ENCODE assay signal across 15 cellular contexts in the genomic region with DNA sequence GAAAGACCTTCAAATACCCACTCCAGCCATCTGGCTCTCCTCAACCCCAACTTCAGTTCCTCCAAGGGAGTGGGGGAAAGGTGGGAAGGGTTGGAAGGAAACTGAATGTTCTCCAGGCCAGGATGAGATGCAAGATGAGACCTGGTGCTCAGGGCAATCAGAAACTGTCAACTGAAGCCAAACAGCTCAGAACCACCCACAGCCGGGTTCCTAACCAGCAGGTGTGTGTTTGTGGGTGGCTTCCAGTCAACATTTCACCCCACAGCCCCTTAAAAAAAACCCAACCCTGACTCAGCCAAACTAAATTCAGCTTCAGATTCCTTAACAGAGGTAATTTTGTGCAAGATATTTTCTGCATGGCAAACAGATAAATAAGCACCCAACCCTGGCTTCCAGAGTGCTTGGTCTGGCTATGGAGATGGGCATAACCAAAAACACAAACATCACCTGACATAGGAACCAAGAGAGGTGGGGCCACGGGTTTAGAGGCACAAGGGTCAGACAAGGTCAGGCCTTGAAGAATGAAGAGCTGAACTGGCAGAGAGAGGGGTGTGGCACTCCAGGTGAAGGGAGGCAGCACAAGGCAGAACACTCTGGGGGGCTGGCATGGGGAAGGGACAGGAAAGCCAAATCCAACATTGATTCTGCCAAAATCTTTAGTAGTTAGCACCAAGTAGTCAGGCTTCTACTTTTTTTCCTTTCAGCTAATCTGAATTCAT. TPM values are rescaled to one million over a fixed set of nuclear protein-coding genes. Genes with fewer than 3 reads are reported as not detected.
DNase-seq lines count a peak whose midpoint lies in the region; ATAC-seq and TF ChIP-seq lines count a peak whose summit lies in the region.
"Had no signal": no experiment of that assay in that cellular context is flagged by ENCODE, and none has a peak within 500 bp of the region (broad histone marks: within the 10 kb centered on the region; RNA-seq: fewer than 3 reads in every experiment).

No MANE protein-coding gene starts in this region.

- H3K27me3 ChIP-seq in KMS-11 (ENCODE audit: insufficient read depth, low read depth) (no peaks in the 10 kb centered on the region), Karpas-422 (ENCODE audit: low read length) (no peaks in the 10 kb centered on the region), spleen (replicated peaks in 1 of 7) (no peaks in the 10 kb centered on the region)
- H3K27me3 ChIP-seq: esophagus muscularis mucosa, pancreas had no signal

- TF ChIP-seq CTCF in KMS-11 (conservative IDR thresholded peaks at IDR 0.05; ENCODE audit: low read depth, low read length), result no peak
- TF ChIP-seq CTCF in coronary artery (IDR thresholded peaks at IDR 0.05), result no peak
- TF ChIP-seq CTCF in spleen (IDR thresholded peaks at IDR 0.05 in 8 of 11, conservative IDR thresholded peaks at IDR 0.05 in 3 of 11), result no peak

- H3K27ac ChIP-seq in KMS-11, result no peak overlapping the region
- no peak overlapping the region for H3K27ac ChIP-seq in coronary artery
- no peak overlapping the region for H3K27ac ChIP-seq in Karpas-422 (ENCODE audit: low read length)
- peak overlapping the region in 4 of 8 donors; percentile 88 to 97 (median 96) for H3K27ac ChIP-seq in spleen
- H3K27ac ChIP-seq: esophagus muscularis mucosa, pancreas had no signal

- H3K4me1 ChIP-seq in KMS-11 (ENCODE audit: low read depth, poor library complexity, severe bottlenecking) (peaks cover 41% of the 10 kb centered on the region), Karpas-422 (ENCODE audit: low read length) (peaks cover 7% of the 10 kb centered on the region), spleen (peaks cover 6 to 44% (median 23%) of the 10 kb centered on the region in 6 donors)

- H3K79me2 ChIP-seq in KMS-11 (ENCODE audit: insufficient read depth, low read depth) (no peaks in the 10 kb centered on the region), Karpas-422 (ENCODE audit: low read length) (no peaks in the 10 kb centered on the region)

- H3K27ac Mint-ChIP-seq in activated naive CD4-positive, alpha-beta T cell treated with anti-CD3 and anti-CD28 coated beads, Interleukin-2, amount 50 U/mL, for 72 hours, result peak overlapping the region; percentile 83 to 87
- H3K27ac Mint-ChIP-seq: HFFc6 had no signal

- 48 to 59% (median 50%) methylated on average over 2 of the region's 2 CpGs for WGBS in spleen, 5 donors

- H4K20me1 ChIP-seq in KMS-11 (ENCODE audit: insufficient read depth), result no peaks in the 10 kb centered on the region
- H4K20me1 ChIP-seq in Karpas-422 (ENCODE audit: insufficient read depth, low read depth, low read length), result no peaks in the 10 kb centered on the region

- DNase-seq in activated naive CD4-positive, alpha-beta T cell treated with anti-CD3 and anti-CD28 coated beads, Interleukin-2, amount 50 U/mL, for 72 hours (ENCODE audit: low spot score in 2 of 2), result no peak
- DNase-seq in activated naive CD4-positive, alpha-beta T cell treated with Interleukin-2 at 50 U/mL for 16 hours, result no peak
- DNase-seq in coronary artery (ENCODE audit: low spot score), result peak; percentile 56
- DNase-seq in stimulated activated CD8-positive, alpha-beta memory T cell treated with anti-CD3 and anti-CD28 coated beads, Interleukin-4, amount 100 ng/mL, for 48 hours, result peak; percentile 39
- no peak for DNase-seq in Karpas-422
- DNase-seq in spleen, result no peak
- DNase-seq in DMS53 treated with DMSO at 0.1 percent for 48 hours (lab: John Stamatoyannopoulos, UW; ENCODE audit: unreplicated experiment), result no peak
- DNase-seq: HFFc6, IMR-90, midbrain, NCI-H1105 treated with DMSO at 0.1 percent for 48 hours, NCI-H2171, pancreas had no signal

- H3K9me2 ChIP-seq in Karpas-422 (replicated peaks; ENCODE audit: insufficient read depth, low read length), result no peaks in the 10 kb centered on the region

- no peak overlapping the region for H2AFZ ChIP-seq in KMS-11 (ENCODE audit: low read depth)
- no peak overlapping the region for H2AFZ ChIP-seq in Karpas-422 (ENCODE audit: low read length)

- no peak overlapping the region for H3K9ac ChIP-seq in KMS-11
- H3K9ac ChIP-seq in Karpas-422 (ENCODE audit: low read length), result no peak overlapping the region

- H3K9me3 ChIP-seq in Karpas-422 (ENCODE audit: low read length) (no peaks in the 10 kb centered on the region), spleen (peaks cover 0 to 10% (median 2%) of the 10 kb centered on the region in 8 donors)
- H3K9me3 ChIP-seq: esophagus muscularis mucosa, pancreas had no signal

- peak in 1 of 2 donors; percentile 32 for ATAC-seq in activated naive CD4-positive, alpha-beta T cell treated with anti-CD3 and anti-CD28 coated beads, Interleukin-2, amount 50 U/mL, for 72 hours
- ATAC-seq: pancreas had no signal

- H3K36me3 Mint-ChIP-seq in activated naive CD4-positive, alpha-beta T cell treated with anti-CD3 and anti-CD28 coated beads, Interleukin-2, amount 50 U/mL, for 72 hours, result peaks cover 21 to 53% of the 10 kb centered on the region in 2 donors

- peaks cover 2 to 14% of the 10 kb centered on the region in 2 donors for H3K9me3 Mint-ChIP-seq in activated naive CD4-positive, alpha-beta T cell treated with anti-CD3 and anti-CD28 coated beads, Interleukin-2, amount 50 U/mL, for 72 hours

- intact Hi-C loops in spleen (cut with DNase I; ENCODE audit: low total_unique reads), result no loop called here

- H3K36me3 ChIP-seq in KMS-11 (ENCODE audit: insufficient read depth), result no peaks in the 10 kb centered on the region
- H3K36me3 ChIP-seq in Karpas-422 (ENCODE audit: insufficient read depth, low read length), result peaks cover 14% of the 10 kb centered on the region
- H3K36me3 ChIP-seq in spleen, result peaks cover 0 to 54% (median 28%) of the 10 kb centered on the region in 6 donors

- TF ChIP-seq POLR2A in spleen (IDR thresholded peaks at IDR 0.05), result no peak

- H3K4me2 ChIP-seq in KMS-11 (peak overlapping the region; percentile 21; the same call in 1 of the 2 replicates), Karpas-422 (ENCODE audit: low read depth, low read length, poor library complexity, severe bottlenecking) (no peak overlapping the region)

- H3K4me3 ChIP-seq in KMS-11 (IDR thresholded peaks at IDR 0.05; ENCODE audit: insufficient read depth, low read depth, low read length) (no peak overlapping the region), coronary artery (no peak overlapping the region), Karpas-422 (ENCODE audit: low read length) (no peak overlapping the region), spleen (no peak overlapping the region)
- H3K4me3 ChIP-seq: esophagus muscularis mucosa, pancreas had no signal

RNA-seq across cellular contexts. Expression of gene ZNF445, which starts 34.7 kb away (rescaled TPM):
- total RNA-seq in activated naive CD4-positive, alpha-beta T cell treated with anti-CD3 and anti-CD28 coated beads, Interleukin-2, amount 50 U/mL, for 72 hours, result 10 to 100 TPM in 1 of 2 donors, 1 to 10 TPM in 1; 9.5 to 20.9 TPM
- 9.2 and 9.8 TPM in 2 replicates for total RNA-seq in Karpas-422 (2014; rRNA removed; shearing (Covaris generic); ENCODE audit: low replicate concordance)
- 10 to 100 TPM; 14.5 to 29.0 (median 21.4) TPM for total RNA-seq in spleen
- polyA plus RNA-seq in spleen, result 1 to 10 TPM; 1.2 to 3.4 (median 1.2) TPM

Comparison
In these comparisons a context has a peak if more than half of its experiments do, and no peak if none do; other contexts are left out.
1. DNase-seq: peak in coronary artery (single experiment) and stimulated activated CD8-positive, alpha-beta memory T cell treated with anti-CD3 and anti-CD28 coated beads, Interleukin-4, amount 100 ng/mL, for 48 hours (single experiment); none in activated naive CD4-positive, alpha-beta T cell treated with anti-CD3 and anti-CD28 coated beads, Interleukin-2, amount 50 U/mL, for 72 hours (0 of 2), activated naive CD4-positive, alpha-beta T cell treated with Interleukin-2 at 50 U/mL for 16 hours (single experiment), Karpas-422 (single experiment), spleen (single experiment) and DMS53 treated with DMSO at 0.1 percent for 48 hours (single experiment).